In genomic region chr2:37711308-37711731, GRCh38 we compare ENCODE assay signal across 8 cellular contexts. TPM values are rescaled to one million over a fixed set of nuclear protein-coding genes. Genes with fewer than 3 reads are reported as not detected.
DNase-seq lines count a peak whose midpoint lies in the region; ATAC-seq, FAIRE-seq and TF ChIP-seq lines count a peak whose summit lies in the region.

No MANE protein-coding gene starts in this region.

- ATAC-seq in GM21786 (IDR thresholded peaks at IDR 0.05; ENCODE audit: unreplicated experiment): peak; percentile 65
- ATAC-seq in HG03025 (IDR thresholded peaks at IDR 0.05; ENCODE audit: low FRiP score, unreplicated experiment): no peak

- no peaks in the 10 kb centered on the region for H3K4me1 Mint-ChIP-seq in glutamatergic neuron (ENCODE audit: low read depth, unreplicated experiment)

- H3K4me3 Mint-ChIP-seq in glutamatergic neuron (ENCODE audit: unreplicated experiment): no peak overlapping the region

- no peak overlapping the region for H3K27ac Mint-ChIP-seq in glutamatergic neuron (ENCODE audit: unreplicated experiment)

- peaks cover 0 to 4% of the 10 kb centered on the region in 2 donors for H3K4me1 ChIP-seq in small intestine (ENCODE audit: control insufficient read depth in 2 of 2, insufficient read depth in 1 of 2, low read depth in 1 of 2, low read length in 1 of 2)

- no peak for FAIRE-seq in small intestine (lab: Jason Lieb, UNC)

- DNase-seq in BJ (ENCODE audit: low read depth): peak; percentile 78
- peak; percentile 15 for DNase-seq in RKO (ENCODE audit: low spot score)
- DNase-seq in dermis blood vessel endothelial cell: peak; percentile 29
- DNase-seq in small intestine: peak; percentile 48
- no peak for DNase-seq in stimulated activated CD4-positive, alpha-beta T cell treated with anti-CD3 and anti-CD28 coated beads, Interleukin-4, amount 100 ng/mL, for 1 hour
- no peak for DNase-seq in glutamatergic neuron

- H3K4me3 ChIP-seq in BJ (ENCODE audit: low read depth, low read length): no peak overlapping the region
- H3K4me3 ChIP-seq in small intestine (ENCODE audit: low read depth in 1 of 2, low read length in 2 of 2): no peak overlapping the region

- CTCF ChIA-PET in BJ (lab: Yijun Ruan, JAX): interaction anchor here (0.7 to 1.4 kb wide), 4 partner anchors 22 to 296 kb away, joined by 3 to 6 read pairs (median 4); no protein-coding TSS in a partner anchor

- 47 to 66% (median 63%) methylated on average over 1 of the region's 1 CpG for WGBS in small intestine, 3 donors

- no peaks in the 10 kb centered on the region for H3K9me3 ChIP-seq in small intestine (ENCODE audit: control insufficient read depth, low read depth)

- no peak overlapping the region for H3K27ac ChIP-seq in small intestine (ENCODE audit: low read depth in 1 of 2, low read length in 1 of 2)

- H3K36me3 ChIP-seq in BJ (ENCODE audit: control insufficient read depth, insufficient read depth, low read length): no peaks in the 10 kb centered on the region
- no peaks in the 10 kb centered on the region for H3K36me3 ChIP-seq in small intestine (ENCODE audit: control insufficient read depth in 2 of 2, insufficient read depth in 2 of 2, low read length in 2 of 2)

- no peaks in the 10 kb centered on the region for H3K27me3 Mint-ChIP-seq in glutamatergic neuron (ENCODE audit: unreplicated experiment)

- H3K36me3 Mint-ChIP-seq in glutamatergic neuron (ENCODE audit: unreplicated experiment): no peaks in the 10 kb centered on the region

- POLR2A ChIA-PET in BJ (lab: Charles Lee): interaction anchor here (0.6 to 1.6 kb wide), 6 partner anchors 24 to 147 kb away, joined by 3 to 16 read pairs (median 4); no protein-coding TSS in a partner anchor

- H3K27me3 ChIP-seq in BJ (ENCODE audit: control insufficient read depth, insufficient read depth, low read length) (no peaks in the 10 kb centered on the region), small intestine (ENCODE audit: control insufficient read depth in 2 of 2, insufficient read depth in 2 of 2, low read length in 2 of 2) (no peaks in the 10 kb centered on the region)

- TF ChIP-seq CTCF in BJ (IDR thresholded peaks at IDR 0.05; ENCODE audit: insufficient read depth, low read depth, low read length): no peak
- TF ChIP-seq CTCF in glutamatergic neuron (IDR thresholded peaks at IDR 0.05; ENCODE audit: partially characterized antibody, unreplicated experiment): no peak

- peaks cover 4% of the 10 kb centered on the region for H3K9me3 Mint-ChIP-seq in glutamatergic neuron (ENCODE audit: unreplicated experiment)

RNA-seq across cellular contexts. Expression of gene CDC42EP3, which starts 39.9 kb away (rescaled TPM):
- polyA plus RNA-seq in BJ (2011; rRNA removed) (191 and 197 TPM in 2 replicates), small intestine (10 to 100 TPM in 1 of 3 donors, 1 to 10 TPM in 2; 1.1 to 10.6 (median 3.2) TPM)
- polyA minus RNA-seq in BJ (2011; rRNA and poly(A)+ RNA removed): 125 and 201 TPM in 2 replicates
- total RNA-seq in dermis blood vessel endothelial cell (21.3 and 29.1 TPM in 2 replicates), glutamatergic neuron (ENCODE audit: unreplicated experiment) (32.9 TPM)

Comparison
In these comparisons a context has a peak if more than half of its experiments do, and no peak if none do; other contexts are left out.
1. DNase-seq: peak in BJ (single experiment), RKO (single experiment), dermis blood vessel endothelial cell (single experiment) and small intestine (single experiment); none in stimulated activated CD4-positive, alpha-beta T cell treated with anti-CD3 and anti-CD28 coated beads, Interleukin-4, amount 100 ng/mL, for 1 hour (single experiment) and glutamatergic neuron (single experiment).